ENCODE assay signal across 8 cellular contexts in the genomic region with DNA sequence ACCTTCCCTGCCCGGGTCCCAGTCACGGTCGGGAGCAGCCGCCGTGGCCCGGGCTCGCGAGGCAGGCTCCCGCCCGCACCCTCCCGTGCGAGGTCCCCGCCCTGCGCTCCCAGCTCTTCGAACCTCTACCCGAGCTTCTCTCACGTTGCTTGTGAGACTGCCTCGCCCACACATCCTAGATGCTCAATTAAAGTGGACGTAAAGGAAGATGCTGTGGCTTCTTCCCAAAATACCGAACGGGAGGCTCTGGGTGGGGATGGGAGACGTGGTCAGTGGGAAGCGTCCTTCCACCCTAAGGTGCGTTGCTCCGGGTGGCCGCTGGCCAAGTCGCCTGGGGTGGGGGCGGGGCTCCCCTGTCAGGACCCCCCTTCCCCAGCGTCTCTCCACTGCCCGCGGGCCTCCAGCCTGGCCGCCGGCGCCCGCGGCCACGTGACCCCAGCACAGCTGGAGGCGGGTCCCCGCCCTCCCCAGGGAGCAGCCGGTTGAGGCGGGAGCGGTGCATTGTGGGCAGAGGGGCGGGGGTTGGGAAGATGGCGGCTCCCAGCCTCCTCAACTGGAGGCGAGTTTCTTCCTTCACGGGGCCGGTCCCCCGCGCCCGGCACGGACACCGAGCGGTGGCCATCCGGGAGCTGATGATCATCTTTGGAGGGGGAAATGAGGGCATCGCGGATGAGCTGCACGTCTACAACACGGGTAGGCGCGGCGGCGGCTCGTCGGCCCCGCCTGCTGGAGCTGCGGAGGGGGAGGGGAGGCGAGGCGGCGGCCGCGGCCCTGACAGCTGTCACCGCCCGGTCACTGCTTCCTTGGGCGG. TPM values are rescaled to one million over a fixed set of nuclear protein-coding genes. Genes with fewer than 3 reads are reported as not detected.
DNase-seq lines count a peak whose midpoint lies in the region; ATAC-seq and TF ChIP-seq lines count a peak whose summit lies in the region.

HCFC2 (plus strand) TSS at position 501 of the 811 bp plus-strand sequence; CDS start at position 531, 30 bp downstream.

- H3K9ac ChIP-seq in neuronal stem cell (ENCODE audit: low read depth, low read length, poor library complexity) (peak within 1 kb of the TSS; percentile 90), subcutaneous abdominal adipose tissue (ENCODE audit: low read length in 5 of 5) (peak within 1 kb of the TSS; percentile 88 to 99 (median 97))

- DNase-seq in ELF-1 (ENCODE audit: low read depth, low spot score), result peak; percentile 88
- peak; percentile 75 for DNase-seq in H4 (ENCODE audit: low spot score)
- peak; percentile 93 for DNase-seq in LoVo (ENCODE audit: low spot score)
- peak; percentile 97 for DNase-seq in activated effector memory CD4-positive, alpha-beta T cell treated with anti-CD3 and anti-CD28 coated beads, Interleukin-2, amount 50 U/mL, for 16 hours
- peak; percentile 62 to 77 for DNase-seq in foreskin keratinocyte
- peak; percentile 85 for DNase-seq in neuronal stem cell (ENCODE audit: low spot score)

- WGBS in neuronal stem cell (ENCODE audit: extremely low coverage in 2 of 2, insufficient read length in 2 of 2, insufficient replicate concordance in 1 of 2), 2 donors, result no CpG with 5 or more reads among the region's 74 CpGs

- TF ChIP-seq POLR2A in Raji (IDR thresholded peaks at IDR 0.05; ENCODE audit: insufficient read depth, low read depth, low read length), result peak; percentile 73

- H3K79me1 ChIP-seq in neuronal stem cell (ENCODE audit: low read depth, low read length), result peaks cover 4% of the 10 kb centered on the region

- H3K4me3 ChIP-seq in neuronal stem cell (ENCODE audit: low read length in 2 of 2), result peak within 1 kb of the TSS; percentile 79 to 91
- H3K4me3 ChIP-seq in subcutaneous abdominal adipose tissue (ENCODE audit: low read depth in 1 of 5, low read length in 5 of 5), result peak within 1 kb of the TSS; percentile 93 to 98 (median 95)

- H3K18ac ChIP-seq in neuronal stem cell (ENCODE audit: low read length), result peak within 1 kb of the TSS; percentile 99

- no peak within 1 kb of the TSS for H4K8ac ChIP-seq in neuronal stem cell (ENCODE audit: low read depth, low read length)

- peaks cover 7% of the 10 kb centered on the region for H3K4me1 ChIP-seq in foreskin keratinocyte
- peaks cover 3 to 7% of the 10 kb centered on the region in 2 donors for H3K4me1 ChIP-seq in neuronal stem cell (ENCODE audit: control insufficient read depth in 2 of 2, insufficient read depth in 1 of 2, low read depth in 1 of 2, low read length in 2 of 2)
- peaks cover 2 to 28% (median 20%) of the 10 kb centered on the region in 5 donors for H3K4me1 ChIP-seq in subcutaneous abdominal adipose tissue (ENCODE audit: control insufficient read depth in 5 of 5, insufficient read depth in 5 of 5, low read length in 5 of 5)

- peak within 1 kb of the TSS; percentile 82 for H2BK5ac ChIP-seq in neuronal stem cell (ENCODE audit: low read length)

- peak within 1 kb of the TSS; percentile 90 for H2BK12ac ChIP-seq in neuronal stem cell (ENCODE audit: low read length)

- H3K14ac ChIP-seq in neuronal stem cell (ENCODE audit: low read length), result peak within 1 kb of the TSS; percentile 89

- TF ChIP-seq CTCF in foreskin keratinocyte (conservative IDR thresholded peaks at IDR 0.05), result no peak

- no peak within 1 kb of the TSS for H2BK120ac ChIP-seq in neuronal stem cell (ENCODE audit: low read depth, low read length)

- no peak within 1 kb of the TSS for H3K4ac ChIP-seq in neuronal stem cell (ENCODE audit: low read length)

- H3K9me3 ChIP-seq in neuronal stem cell (replicated peaks in 1 of 2; ENCODE audit: control insufficient read depth in 2 of 2, insufficient read depth in 1 of 2, low read depth in 1 of 2, low read length in 2 of 2) (no peaks in the 10 kb centered on the region), subcutaneous abdominal adipose tissue (ENCODE audit: control insufficient read depth in 5 of 5, low read length in 5 of 5) (no peaks in the 10 kb centered on the region)

- H2BK15ac ChIP-seq in neuronal stem cell (ENCODE audit: low read length), result no peak within 1 kb of the TSS

- H3K23ac ChIP-seq in neuronal stem cell (ENCODE audit: low read depth, low read length, poor library complexity), result peak within 1 kb of the TSS; percentile 16

- ATAC-seq in foreskin keratinocyte, result peak; percentile 91

- no peak within 1 kb of the TSS for H2AK5ac ChIP-seq in neuronal stem cell (ENCODE audit: low read depth, low read length)

- H3K27ac ChIP-seq in foreskin keratinocyte (peak within 1 kb of the TSS; percentile 55), neuronal stem cell (replicated peaks; ENCODE audit: low read length) (peak within 1 kb of the TSS; percentile 40), subcutaneous abdominal adipose tissue (ENCODE audit: low read depth, low read length) (peak within 1 kb of the TSS; percentile 85)

- H4K91ac ChIP-seq in neuronal stem cell (ENCODE audit: low read depth, low read length, poor library complexity), result no peak within 1 kb of the TSS

- H2AFZ ChIP-seq in neuronal stem cell (ENCODE audit: low read length), result peak within 1 kb of the TSS; percentile 100

- H3K36me3 ChIP-seq in neuronal stem cell (replicated peaks in 1 of 2; ENCODE audit: control insufficient read depth in 2 of 2, insufficient read depth in 2 of 2, low read length in 2 of 2) (peaks cover 0 to 6% of the 10 kb centered on the region in 2 donors), subcutaneous abdominal adipose tissue (ENCODE audit: control insufficient read depth in 5 of 5, insufficient read depth in 5 of 5, low read length in 5 of 5) (peaks cover 6 to 15% (median 8%) of the 10 kb centered on the region in 5 donors)

- H3K4me2 ChIP-seq in neuronal stem cell (ENCODE audit: insufficient read depth, low read length, poor library complexity, severe bottlenecking), result peak within 1 kb of the TSS; percentile 100

- H3K27me3 ChIP-seq in foreskin keratinocyte, result no peaks in the 10 kb centered on the region
- peaks cover 0 to 7% (median 5%) of the 10 kb centered on the region in 3 experiments for H3K27me3 ChIP-seq in neuronal stem cell (ENCODE audit: control insufficient read depth in 3 of 3, insufficient read depth in 3 of 3, low read depth in 1 of 3, low read length in 3 of 3)
- H3K27me3 ChIP-seq in subcutaneous abdominal adipose tissue (ENCODE audit: control insufficient read depth in 5 of 5, insufficient read depth in 4 of 5, low read length in 5 of 5), result no peaks in the 10 kb centered on the region

RNA-seq across cellular contexts. Expression of gene HCFC2, which starts in this region (rescaled TPM):
- total RNA-seq in H4 (2014; rRNA removed; shearing (Covaris generic)), result 6.7 and 7.1 TPM in 2 replicates
- 7.9 and 9.3 TPM in 2 replicates for total RNA-seq in foreskin keratinocyte
- 3.0 and 3.1 TPM in 2 replicates for polyA plus RNA-seq in foreskin keratinocyte
- 2.6 TPM for polyA plus RNA-seq in neuronal stem cell (2013, experiment 1 of 2)
- polyA plus RNA-seq in neuronal stem cell (2013, experiment 2 of 2), result 2.6 TPM

Comparison
In these comparisons a context has a peak if more than half of its experiments do, and no peak if none do; other contexts are left out.
1. Peak in every context shown above with its lines: DNase-seq, ATAC-seq, H3K4me3 ChIP-seq and H3K27ac ChIP-seq.